Comparison of ENCODE assay signal across 1 cellular context in the genomic region with DNA sequence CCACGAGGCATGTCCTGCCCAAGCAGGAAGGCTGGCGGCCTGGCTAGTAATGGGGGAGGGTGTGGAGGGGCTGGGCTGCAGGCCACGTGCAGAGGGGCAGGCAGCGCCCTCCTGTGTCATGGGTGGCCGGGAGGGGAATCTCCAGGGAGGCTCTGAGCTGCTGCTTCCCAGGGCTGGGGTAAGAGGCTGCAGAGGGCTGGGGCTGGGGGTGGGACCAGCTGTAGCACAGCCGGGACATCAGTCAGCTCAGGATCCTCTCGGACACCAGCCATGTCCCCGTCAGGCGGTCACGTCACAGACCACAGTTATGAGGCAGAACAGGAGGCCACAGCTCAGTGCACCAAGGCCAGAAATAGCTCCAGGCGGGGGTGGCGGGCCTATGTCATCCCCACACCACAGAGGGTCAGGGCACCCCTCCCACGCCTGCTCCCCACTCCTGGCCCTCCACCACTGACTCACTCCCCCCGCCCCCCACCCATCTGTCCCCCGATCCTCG.
TF ChIP-seq lines count a peak whose summit lies in the region.

No MANE protein-coding gene starts in this region.

TF ChIP-seq in K562, 482 proteins besides CTCF, POLR2A, EP300 and RAD21 (continued from another document):
- TF ChIP-seq, protein P1, sequence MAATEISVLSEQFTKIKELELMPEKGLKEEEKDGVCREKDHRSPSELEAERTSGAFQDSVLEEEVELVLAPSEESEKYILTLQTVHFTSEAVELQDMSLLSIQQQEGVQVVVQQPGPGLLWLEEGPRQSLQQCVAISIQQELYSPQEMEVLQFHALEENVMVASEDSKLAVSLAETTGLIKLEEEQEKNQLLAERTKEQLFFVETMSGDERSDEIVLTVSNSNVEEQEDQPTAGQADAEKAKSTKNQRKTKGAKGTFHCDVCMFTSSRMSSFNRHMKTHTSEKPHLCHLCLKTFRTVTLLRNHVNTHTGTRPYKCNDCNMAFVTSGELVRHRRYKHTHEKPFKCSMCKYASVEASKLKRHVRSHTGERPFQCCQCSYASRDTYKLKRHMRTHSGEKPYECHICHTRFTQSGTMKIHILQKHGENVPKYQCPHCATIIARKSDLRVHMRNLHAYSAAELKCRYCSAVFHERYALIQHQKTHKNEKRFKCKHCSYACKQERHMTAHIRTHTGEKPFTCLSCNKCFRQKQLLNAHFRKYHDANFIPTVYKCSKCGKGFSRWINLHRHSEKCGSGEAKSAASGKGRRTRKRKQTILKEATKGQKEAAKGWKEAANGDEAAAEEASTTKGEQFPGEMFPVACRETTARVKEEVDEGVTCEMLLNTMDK (IDR thresholded peaks at IDR 0.05; ENCODE audit: borderline replicate concordance, insufficient read depth, low read depth, low read length, poor library complexity, severe bottlenecking), result peak; percentile 11
- TF ChIP-seq ERF (CRISPR knock-in tag; IDR thresholded peaks at IDR 0.05) (0 out of 2 replicates have a peak, but pooled peaks have one; percentile 8), YBX1 (IDR thresholded peaks at IDR 0.05) (no peak), PYGO2 (tag; IDR thresholded peaks at IDR 0.05) (no peak), XRCC3 (IDR thresholded peaks at IDR 0.05) (no peak), GABPA (tag; conservative IDR thresholded peaks at IDR 0.05; ENCODE audit: low read depth) (no peak), POU5F1 (IDR thresholded peaks at IDR 0.05; ENCODE audit: borderline replicate concordance, low read depth, low read length, partially characterized antibody) (no peak), RBM34 (IDR thresholded peaks at IDR 0.05; ENCODE audit: borderline replicate concordance, insufficient read depth, low read length) (no peak)
- TF ChIP-seq, protein P2, sequence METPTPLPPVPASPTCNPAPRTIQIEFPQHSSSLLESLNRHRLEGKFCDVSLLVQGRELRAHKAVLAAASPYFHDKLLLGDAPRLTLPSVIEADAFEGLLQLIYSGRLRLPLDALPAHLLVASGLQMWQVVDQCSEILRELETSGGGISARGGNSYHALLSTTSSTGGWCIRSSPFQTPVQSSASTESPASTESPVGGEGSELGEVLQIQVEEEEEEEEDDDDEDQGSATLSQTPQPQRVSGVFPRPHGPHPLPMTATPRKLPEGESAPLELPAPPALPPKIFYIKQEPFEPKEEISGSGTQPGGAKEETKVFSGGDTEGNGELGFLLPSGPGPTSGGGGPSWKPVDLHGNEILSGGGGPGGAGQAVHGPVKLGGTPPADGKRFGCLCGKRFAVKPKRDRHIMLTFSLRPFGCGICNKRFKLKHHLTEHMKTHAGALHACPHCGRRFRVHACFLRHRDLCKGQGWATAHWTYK (CRISPR knock-in tag; IDR thresholded peaks at IDR 0.05), result 0 out of 2 replicates have a peak, but pooled peaks have one; percentile 15
- TF ChIP-seq, protein P3, sequence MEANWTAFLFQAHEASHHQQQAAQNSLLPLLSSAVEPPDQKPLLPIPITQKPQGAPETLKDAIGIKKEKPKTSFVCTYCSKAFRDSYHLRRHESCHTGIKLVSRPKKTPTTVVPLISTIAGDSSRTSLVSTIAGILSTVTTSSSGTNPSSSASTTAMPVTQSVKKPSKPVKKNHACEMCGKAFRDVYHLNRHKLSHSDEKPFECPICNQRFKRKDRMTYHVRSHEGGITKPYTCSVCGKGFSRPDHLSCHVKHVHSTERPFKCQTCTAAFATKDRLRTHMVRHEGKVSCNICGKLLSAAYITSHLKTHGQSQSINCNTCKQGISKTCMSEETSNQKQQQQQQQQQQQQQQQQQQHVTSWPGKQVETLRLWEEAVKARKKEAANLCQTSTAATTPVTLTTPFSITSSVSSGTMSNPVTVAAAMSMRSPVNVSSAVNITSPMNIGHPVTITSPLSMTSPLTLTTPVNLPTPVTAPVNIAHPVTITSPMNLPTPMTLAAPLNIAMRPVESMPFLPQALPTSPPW (CRISPR knock-in tag; IDR thresholded peaks at IDR 0.05), result peak; percentile 90
- TF ChIP-seq, protein P4, sequence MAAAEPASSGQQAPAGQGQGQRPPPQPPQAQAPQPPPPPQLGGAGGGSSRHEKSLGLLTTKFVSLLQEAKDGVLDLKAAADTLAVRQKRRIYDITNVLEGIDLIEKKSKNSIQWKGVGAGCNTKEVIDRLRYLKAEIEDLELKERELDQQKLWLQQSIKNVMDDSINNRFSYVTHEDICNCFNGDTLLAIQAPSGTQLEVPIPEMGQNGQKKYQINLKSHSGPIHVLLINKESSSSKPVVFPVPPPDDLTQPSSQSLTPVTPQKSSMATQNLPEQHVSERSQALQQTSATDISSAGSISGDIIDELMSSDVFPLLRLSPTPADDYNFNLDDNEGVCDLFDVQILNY (CRISPR knock-in tag; IDR thresholded peaks at IDR 0.05), result no peak
- TF ChIP-seq, protein P5, sequence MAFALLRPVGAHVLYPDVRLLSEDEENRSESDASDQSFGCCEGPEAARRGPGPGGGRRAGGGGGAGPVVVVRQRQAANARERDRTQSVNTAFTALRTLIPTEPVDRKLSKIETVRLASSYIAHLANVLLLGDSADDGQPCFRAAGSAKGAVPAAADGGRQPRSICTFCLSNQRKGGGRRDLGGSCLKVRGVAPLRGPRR (CRISPR knock-in tag; IDR thresholded peaks at IDR 0.05), result no peak
- TF ChIP-seq, protein P6, sequence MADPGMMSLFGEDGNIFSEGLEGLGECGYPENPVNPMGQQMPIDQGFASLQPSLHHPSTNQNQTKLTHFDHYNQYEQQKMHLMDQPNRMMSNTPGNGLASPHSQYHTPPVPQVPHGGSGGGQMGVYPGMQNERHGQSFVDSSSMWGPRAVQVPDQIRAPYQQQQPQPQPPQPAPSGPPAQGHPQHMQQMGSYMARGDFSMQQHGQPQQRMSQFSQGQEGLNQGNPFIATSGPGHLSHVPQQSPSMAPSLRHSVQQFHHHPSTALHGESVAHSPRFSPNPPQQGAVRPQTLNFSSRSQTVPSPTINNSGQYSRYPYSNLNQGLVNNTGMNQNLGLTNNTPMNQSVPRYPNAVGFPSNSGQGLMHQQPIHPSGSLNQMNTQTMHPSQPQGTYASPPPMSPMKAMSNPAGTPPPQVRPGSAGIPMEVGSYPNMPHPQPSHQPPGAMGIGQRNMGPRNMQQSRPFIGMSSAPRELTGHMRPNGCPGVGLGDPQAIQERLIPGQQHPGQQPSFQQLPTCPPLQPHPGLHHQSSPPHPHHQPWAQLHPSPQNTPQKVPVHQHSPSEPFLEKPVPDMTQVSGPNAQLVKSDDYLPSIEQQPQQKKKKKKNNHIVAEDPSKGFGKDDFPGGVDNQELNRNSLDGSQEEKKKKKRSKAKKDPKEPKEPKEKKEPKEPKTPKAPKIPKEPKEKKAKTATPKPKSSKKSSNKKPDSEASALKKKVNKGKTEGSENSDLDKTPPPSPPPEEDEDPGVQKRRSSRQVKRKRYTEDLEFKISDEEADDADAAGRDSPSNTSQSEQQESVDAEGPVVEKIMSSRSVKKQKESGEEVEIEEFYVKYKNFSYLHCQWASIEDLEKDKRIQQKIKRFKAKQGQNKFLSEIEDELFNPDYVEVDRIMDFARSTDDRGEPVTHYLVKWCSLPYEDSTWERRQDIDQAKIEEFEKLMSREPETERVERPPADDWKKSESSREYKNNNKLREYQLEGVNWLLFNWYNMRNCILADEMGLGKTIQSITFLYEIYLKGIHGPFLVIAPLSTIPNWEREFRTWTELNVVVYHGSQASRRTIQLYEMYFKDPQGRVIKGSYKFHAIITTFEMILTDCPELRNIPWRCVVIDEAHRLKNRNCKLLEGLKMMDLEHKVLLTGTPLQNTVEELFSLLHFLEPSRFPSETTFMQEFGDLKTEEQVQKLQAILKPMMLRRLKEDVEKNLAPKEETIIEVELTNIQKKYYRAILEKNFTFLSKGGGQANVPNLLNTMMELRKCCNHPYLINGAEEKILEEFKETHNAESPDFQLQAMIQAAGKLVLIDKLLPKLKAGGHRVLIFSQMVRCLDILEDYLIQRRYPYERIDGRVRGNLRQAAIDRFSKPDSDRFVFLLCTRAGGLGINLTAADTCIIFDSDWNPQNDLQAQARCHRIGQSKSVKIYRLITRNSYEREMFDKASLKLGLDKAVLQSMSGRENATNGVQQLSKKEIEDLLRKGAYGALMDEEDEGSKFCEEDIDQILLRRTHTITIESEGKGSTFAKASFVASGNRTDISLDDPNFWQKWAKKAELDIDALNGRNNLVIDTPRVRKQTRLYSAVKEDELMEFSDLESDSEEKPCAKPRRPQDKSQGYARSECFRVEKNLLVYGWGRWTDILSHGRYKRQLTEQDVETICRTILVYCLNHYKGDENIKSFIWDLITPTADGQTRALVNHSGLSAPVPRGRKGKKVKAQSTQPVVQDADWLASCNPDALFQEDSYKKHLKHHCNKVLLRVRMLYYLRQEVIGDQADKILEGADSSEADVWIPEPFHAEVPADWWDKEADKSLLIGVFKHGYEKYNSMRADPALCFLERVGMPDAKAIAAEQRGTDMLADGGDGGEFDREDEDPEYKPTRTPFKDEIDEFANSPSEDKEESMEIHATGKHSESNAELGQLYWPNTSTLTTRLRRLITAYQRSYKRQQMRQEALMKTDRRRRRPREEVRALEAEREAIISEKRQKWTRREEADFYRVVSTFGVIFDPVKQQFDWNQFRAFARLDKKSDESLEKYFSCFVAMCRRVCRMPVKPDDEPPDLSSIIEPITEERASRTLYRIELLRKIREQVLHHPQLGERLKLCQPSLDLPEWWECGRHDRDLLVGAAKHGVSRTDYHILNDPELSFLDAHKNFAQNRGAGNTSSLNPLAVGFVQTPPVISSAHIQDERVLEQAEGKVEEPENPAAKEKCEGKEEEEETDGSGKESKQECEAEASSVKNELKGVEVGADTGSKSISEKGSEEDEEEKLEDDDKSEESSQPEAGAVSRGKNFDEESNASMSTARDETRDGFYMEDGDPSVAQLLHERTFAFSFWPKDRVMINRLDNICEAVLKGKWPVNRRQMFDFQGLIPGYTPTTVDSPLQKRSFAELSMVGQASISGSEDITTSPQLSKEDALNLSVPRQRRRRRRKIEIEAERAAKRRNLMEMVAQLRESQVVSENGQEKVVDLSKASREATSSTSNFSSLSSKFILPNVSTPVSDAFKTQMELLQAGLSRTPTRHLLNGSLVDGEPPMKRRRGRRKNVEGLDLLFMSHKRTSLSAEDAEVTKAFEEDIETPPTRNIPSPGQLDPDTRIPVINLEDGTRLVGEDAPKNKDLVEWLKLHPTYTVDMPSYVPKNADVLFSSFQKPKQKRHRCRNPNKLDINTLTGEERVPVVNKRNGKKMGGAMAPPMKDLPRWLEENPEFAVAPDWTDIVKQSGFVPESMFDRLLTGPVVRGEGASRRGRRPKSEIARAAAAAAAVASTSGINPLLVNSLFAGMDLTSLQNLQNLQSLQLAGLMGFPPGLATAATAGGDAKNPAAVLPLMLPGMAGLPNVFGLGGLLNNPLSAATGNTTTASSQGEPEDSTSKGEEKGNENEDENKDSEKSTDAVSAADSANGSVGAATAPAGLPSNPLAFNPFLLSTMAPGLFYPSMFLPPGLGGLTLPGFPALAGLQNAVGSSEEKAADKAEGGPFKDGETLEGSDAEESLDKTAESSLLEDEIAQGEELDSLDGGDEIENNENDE (IDR thresholded peaks at IDR 0.05; ENCODE audit: low read depth, low read length), result no peak
- TF ChIP-seq, protein P7, sequence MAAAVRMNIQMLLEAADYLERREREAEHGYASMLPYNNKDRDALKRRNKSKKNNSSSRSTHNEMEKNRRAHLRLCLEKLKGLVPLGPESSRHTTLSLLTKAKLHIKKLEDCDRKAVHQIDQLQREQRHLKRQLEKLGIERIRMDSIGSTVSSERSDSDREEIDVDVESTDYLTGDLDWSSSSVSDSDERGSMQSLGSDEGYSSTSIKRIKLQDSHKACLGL (CRISPR knock-in tag; IDR thresholded peaks at IDR 0.05; ENCODE audit: borderline replicate concordance, poor library complexity, severe bottlenecking), result no peak
